15 cellular contexts compared by ENCODE assay signal in genomic region chr13:51689597-51689996, GRCh38.
DNase-seq lines count a peak whose midpoint lies in the region; ATAC-seq lines count a peak whose summit lies in the region.
"Had no signal": no experiment of that assay in that cellular context is flagged by ENCODE, and none has a peak within 500 bp of the region (broad histone marks: within the 10 kb centered on the region; RNA-seq: fewer than 3 reads in every experiment).

No MANE protein-coding gene starts in this region.

- H3K9me3 ChIP-seq in SK-N-MC (ENCODE audit: low read depth, low read length): no peaks in the 10 kb centered on the region
- H3K9me3 ChIP-seq: MG63, SK-N-SH had no signal

- no peaks in the 10 kb centered on the region for H3K27me3 Mint-ChIP-seq in activated T-cell treated with anti-CD3 and anti-CD28 coated beads, Interleukin-2, amount 50 U/mL, for 4 hours (ENCODE audit: low read depth)
- H3K27me3 Mint-ChIP-seq: stimulated activated naive CD8-positive, alpha-beta T cell treated with anti-CD3 and anti-CD28 coated beads, Interleukin-15, Interleukin-2, amounts not matched to agents 100 ng/mL and 50 ng/mL, for 24 hours had no signal

- no peaks in the 10 kb centered on the region for H3K9me3 Mint-ChIP-seq in activated T-cell treated with anti-CD3 and anti-CD28 coated beads, Interleukin-2, amount 50 U/mL, for 4 hours
- H3K9me3 Mint-ChIP-seq: activated naive CD4-positive, alpha-beta T cell treated with anti-CD3 and anti-CD28 coated beads, Interleukin-2, amount 50 U/mL, for 72 hours; stimulated activated naive CD8-positive, alpha-beta T cell treated with anti-CD3 and anti-CD28 coated beads, Interleukin-15, Interleukin-2, amounts not matched to agents 100 ng/mL and 50 ng/mL, for 24 hours had no signal

- ATAC-seq in activated T-cell treated with anti-CD3 and anti-CD28 coated beads, Interleukin-2, amount 50 U/mL, for 4 hours: peak; percentile 27 to 43
- ATAC-seq in HG03442 (IDR thresholded peaks at IDR 0.05; ENCODE audit: unreplicated experiment) (no peak), HG03439 (IDR thresholded peaks at IDR 0.05; ENCODE audit: unreplicated experiment) (no peak)
- ATAC-seq: HCT116 had no signal

- DNase-seq in activated T-cell treated with anti-CD3 and anti-CD28 coated beads, Interleukin-2, amount 50 U/mL, for 4 hours: no peak
- DNase-seq in activated T-cell treated with anti-CD3 and anti-CD28 coated beads, Interleukin-2, amount 50 U/mL, for 1 hour: no peak
- DNase-seq in SK-N-MC (ENCODE audit: low read depth, low spot score): no peak
- peak; percentile 61 for DNase-seq in medulla oblongata (ENCODE audit: extremely low spot score)
- DNase-seq in superior temporal gyrus (ENCODE audit: extremely low spot score): peak; percentile 83
- no peak for DNase-seq in NCI-H1694 treated with DMSO at 0.1 percent for 48 hours (lab: John Stamatoyannopoulos, UW)
- DNase-seq: activated CD8-positive, alpha-beta memory T cell treated with anti-CD3 and anti-CD28 coated beads, Interleukin-2, amount 50 U/mL, for 4 hours; central memory CD4-positive, alpha-beta T cell; MG63; SK-N-SH had no signal

- H3K36me3 Mint-ChIP-seq in activated T-cell treated with anti-CD3 and anti-CD28 coated beads, Interleukin-2, amount 50 U/mL, for 4 hours (ENCODE audit: insufficient read depth): peaks cover 12% of the 10 kb centered on the region
- H3K36me3 Mint-ChIP-seq: activated naive CD4-positive, alpha-beta T cell treated with anti-CD3 and anti-CD28 coated beads, Interleukin-2, amount 50 U/mL, for 72 hours had no signal

- H3K36me3 ChIP-seq in SK-N-MC (ENCODE audit: insufficient read depth, low read length): no peaks in the 10 kb centered on the region
- H3K36me3 ChIP-seq: MG63 had no signal

- H3K27ac ChIP-seq in SK-N-MC: 0 out of 2 replicates have a peak overlapping the region, but pooled peaks have one; percentile 11

- H3K4me3 ChIP-seq in SK-N-MC: no peak overlapping the region
- H3K4me3 ChIP-seq: MG63 had no signal

- no peak overlapping the region for H3K4me3 Mint-ChIP-seq in activated T-cell treated with anti-CD3 and anti-CD28 coated beads, Interleukin-2, amount 50 U/mL, for 4 hours
- H3K4me3 Mint-ChIP-seq: stimulated activated naive CD8-positive, alpha-beta T cell treated with anti-CD3 and anti-CD28 coated beads, Interleukin-15, Interleukin-2, amounts not matched to agents 100 ng/mL and 50 ng/mL, for 24 hours had no signal

- H3K9ac ChIP-seq in SK-N-MC (ENCODE audit: insufficient read length): no peak overlapping the region
- H3K9ac ChIP-seq: SK-N-SH had no signal

- H3K4me1 Mint-ChIP-seq in activated T-cell treated with anti-CD3 and anti-CD28 coated beads, Interleukin-2, amount 50 U/mL, for 4 hours (ENCODE audit: low read depth): peaks cover 10% of the 10 kb centered on the region

Comparison
In these comparisons a context has a peak if more than half of its experiments do, and no peak if none do; other contexts are left out.
1. ATAC-seq: peak in activated T-cell treated with anti-CD3 and anti-CD28 coated beads, Interleukin-2, amount 50 U/mL, for 4 hours (2 of 2); none in HG03442 (single experiment) and HG03439 (single experiment).
2. DNase-seq: peak in medulla oblongata (single experiment) and superior temporal gyrus (single experiment); none in activated T-cell treated with anti-CD3 and anti-CD28 coated beads, Interleukin-2, amount 50 U/mL, for 4 hours (single experiment), activated T-cell treated with anti-CD3 and anti-CD28 coated beads, Interleukin-2, amount 50 U/mL, for 1 hour (single experiment), SK-N-MC (single experiment) and NCI-H1694 treated with DMSO at 0.1 percent for 48 hours (single experiment).